ENCODE assay signal across 18 cellular contexts in the genomic region with DNA sequence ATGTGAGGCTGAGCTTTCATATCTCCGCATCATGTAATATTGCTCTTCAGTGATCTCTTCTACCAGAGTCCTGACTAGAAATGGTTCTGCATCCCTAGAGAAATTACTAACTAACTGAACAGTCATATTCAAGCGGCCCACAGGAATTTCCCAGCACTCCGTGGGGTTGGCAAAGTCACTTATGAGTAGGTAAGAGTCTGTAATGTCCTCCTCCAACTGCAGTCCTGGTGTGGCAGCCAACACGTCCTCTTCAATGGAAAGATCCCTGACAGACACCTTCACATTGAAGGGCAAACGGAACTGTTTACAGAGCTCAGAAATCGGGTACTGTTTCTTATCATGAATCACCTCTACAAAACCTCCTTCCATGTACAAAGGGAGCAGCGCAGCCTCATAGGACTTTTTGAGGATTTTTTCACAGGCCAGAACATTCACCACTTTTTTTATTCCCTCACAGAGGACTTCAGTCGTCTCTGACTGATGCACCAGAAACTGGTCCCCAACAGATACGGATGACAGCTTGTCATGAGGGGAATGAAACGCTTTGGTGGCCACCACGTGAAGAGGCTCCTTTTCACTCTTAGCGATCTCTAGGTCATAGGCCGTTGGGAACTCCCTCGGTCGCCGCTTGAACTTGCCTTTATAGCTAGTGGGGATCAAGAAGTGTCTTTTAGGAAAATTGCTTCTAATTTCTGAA.
DNase-seq lines count a peak whose midpoint lies in the region; ATAC-seq lines count a peak whose summit lies in the region.
"Had no signal": no experiment of that assay in that cellular context is flagged by ENCODE, and none has a peak within 500 bp of the region (broad histone marks: within the 10 kb centered on the region; RNA-seq: fewer than 3 reads in every experiment).

No MANE protein-coding gene starts in this region.

- intact Hi-C loops in naive thymus-derived CD4-positive, alpha-beta T cell (cut with micrococcal nuclease), result loop anchor here in 1 of 2 donors (1.0 to 5.0 kb wide), 2 partner anchors 9 to 34 kb away; no protein-coding TSS in a partner anchor
- intact Hi-C loops in left colon (cut with DNase I, micrococcal nuclease), result no loop called here

- no peak overlapping the region for H3K27ac ChIP-seq in CD8-positive, alpha-beta memory T cell (ENCODE audit: low read depth, low read length)
- H3K27ac ChIP-seq in naive thymus-derived CD4-positive, alpha-beta T cell (ENCODE audit: low read depth, low read length), result no peak overlapping the region
- H3K27ac ChIP-seq: 22Rv1, BLaER1 had no signal

- H3K9me3 Mint-ChIP-seq in CD8-positive, alpha-beta memory T cell, result no peaks in the 10 kb centered on the region
- peaks cover 0 to 7% (median 0%) of the 10 kb centered on the region in 11 donors for H3K9me3 Mint-ChIP-seq in naive thymus-derived CD4-positive, alpha-beta T cell
- H3K9me3 Mint-ChIP-seq: activated B cell treated with CpG ODN at 0.5 μM for 24 hours, memory B cell, nephron progenitor cell, type B pancreatic cell had no signal

- H3K27ac Mint-ChIP-seq in CD8-positive, alpha-beta memory T cell, result peak overlapping the region; percentile 55 to 95 (median 82)
- H3K27ac Mint-ChIP-seq in naive thymus-derived CD4-positive, alpha-beta T cell, result peak overlapping the region in 8 of 9 donors; percentile 11 to 83 (median 61)
- H3K27ac Mint-ChIP-seq: activated B cell treated with CpG ODN at 0.5 μM for 24 hours, memory B cell, nephron progenitor cell, type B pancreatic cell had no signal

- no peaks in the 10 kb centered on the region for H3K27me3 Mint-ChIP-seq in CD8-positive, alpha-beta memory T cell
- no peaks in the 10 kb centered on the region for H3K27me3 Mint-ChIP-seq in naive thymus-derived CD4-positive, alpha-beta T cell
- H3K27me3 Mint-ChIP-seq: activated B cell treated with CpG ODN at 0.5 μM for 24 hours, memory B cell had no signal

- no peaks in the 10 kb centered on the region for H3K9me3 ChIP-seq in CD8-positive, alpha-beta memory T cell (ENCODE audit: low read length)
- H3K9me3 ChIP-seq in naive thymus-derived CD4-positive, alpha-beta T cell (ENCODE audit: control insufficient read depth in 2 of 3, low read length in 3 of 3), result no peaks in the 10 kb centered on the region
- H3K9me3 ChIP-seq: BLaER1 had no signal

- CTCF ChIA-PET in CD8-positive, alpha-beta memory T cell (lab: Charles Lee), result interaction anchor here (1.2 to 2.4 kb wide), 2 partner anchors 9 to 43 kb away, joined by 4 to 6 read pairs; no protein-coding TSS in a partner anchor
- CTCF ChIA-PET in naive thymus-derived CD4-positive, alpha-beta T cell (lab: Charles Lee), result no interaction called here

- H3K27me3 ChIP-seq in CD8-positive, alpha-beta memory T cell (ENCODE audit: insufficient read depth, low read length, poor library complexity, severe bottlenecking), result no peaks in the 10 kb centered on the region
- no peaks in the 10 kb centered on the region for H3K27me3 ChIP-seq in naive thymus-derived CD4-positive, alpha-beta T cell (ENCODE audit: control insufficient read depth in 2 of 2, insufficient read depth in 2 of 2, low read length in 2 of 2)
- H3K27me3 ChIP-seq: BLaER1 had no signal

- peak overlapping the region; percentile 24 to 80 (median 67) for H3K4me3 Mint-ChIP-seq in CD8-positive, alpha-beta memory T cell
- H3K4me3 Mint-ChIP-seq in naive thymus-derived CD4-positive, alpha-beta T cell, result peak overlapping the region in 9 of 10 donors; percentile 2 to 66 (median 38)
- H3K4me3 Mint-ChIP-seq: activated B cell treated with CpG ODN at 0.5 μM for 24 hours, memory B cell, nephron progenitor cell, type B pancreatic cell had no signal

- POLR2A ChIA-PET in CD8-positive, alpha-beta memory T cell (lab: Charles Lee), result interaction anchor here (0.5 to 0.6 kb wide), 2 partner anchors 21 to 26 kb away, joined by 3 read pairs; no protein-coding TSS in a partner anchor
- POLR2A ChIA-PET in naive thymus-derived CD4-positive, alpha-beta T cell (lab: Charles Lee), result interaction anchor here (0.6 to 1.4 kb wide), 3 partner anchors 9 to 67 kb away, joined by 3 read pairs; no protein-coding TSS in a partner anchor

- H3K4me1 ChIP-seq in CD8-positive, alpha-beta memory T cell (ENCODE audit: insufficient read depth, low read length), result peaks cover 83% of the 10 kb centered on the region
- H3K4me1 ChIP-seq in naive thymus-derived CD4-positive, alpha-beta T cell (ENCODE audit: control insufficient read depth in 2 of 2, insufficient read depth in 2 of 2, low read length in 2 of 2), result peaks cover 40 to 66% of the 10 kb centered on the region in 2 donors
- H3K4me1 ChIP-seq: BLaER1 had no signal

- H3K4me1 Mint-ChIP-seq in CD8-positive, alpha-beta memory T cell, result peaks cover 88 to 100% (median 96%) of the 10 kb centered on the region in 3 donors
- peaks cover 50 to 99% (median 92%) of the 10 kb centered on the region in 7 donors for H3K4me1 Mint-ChIP-seq in naive thymus-derived CD4-positive, alpha-beta T cell
- H3K4me1 Mint-ChIP-seq: activated B cell treated with CpG ODN at 0.5 μM for 24 hours, memory B cell had no signal

- peaks cover 0 to 69% (median 18%) of the 10 kb centered on the region in 3 donors for H3K36me3 Mint-ChIP-seq in CD8-positive, alpha-beta memory T cell
- H3K36me3 Mint-ChIP-seq in naive thymus-derived CD4-positive, alpha-beta T cell, result peaks cover 13 to 73% (median 51%) of the 10 kb centered on the region in 5 donors
- H3K36me3 Mint-ChIP-seq: memory B cell, type B pancreatic cell had no signal

- peak; percentile 60 to 61 for ATAC-seq in activated CD4-positive, CD25-positive, alpha-beta regulatory T cell treated with anti-CD3 and anti-CD28 coated beads, Interleukin-2, amount 50 U/mL, for 24 hours
- ATAC-seq in naive thymus-derived CD4-positive, alpha-beta T cell, result peak; percentile 49
- ATAC-seq in left colon (no peak), GM21737 (IDR thresholded peaks at IDR 0.05; ENCODE audit: unreplicated experiment) (no peak)

- no peak overlapping the region for H3K4me3 ChIP-seq in CD8-positive, alpha-beta memory T cell (ENCODE audit: low read length)
- no peak overlapping the region for H3K4me3 ChIP-seq in naive thymus-derived CD4-positive, alpha-beta T cell (ENCODE audit: low read length)
- H3K4me3 ChIP-seq: BLaER1 had no signal

- no peaks in the 10 kb centered on the region for H3K36me3 ChIP-seq in CD8-positive, alpha-beta memory T cell (ENCODE audit: insufficient read depth, low read length)
- peaks cover 3 to 8% (median 6%) of the 10 kb centered on the region in 3 experiments for H3K36me3 ChIP-seq in naive thymus-derived CD4-positive, alpha-beta T cell (ENCODE audit: control insufficient read depth in 2 of 3, insufficient read depth in 3 of 3, low read length in 3 of 3)
- H3K36me3 ChIP-seq: BLaER1 had no signal

- DNase-seq in activated CD4-positive, CD25-positive, alpha-beta regulatory T cell treated with anti-CD3 and anti-CD28 coated beads, Interleukin-2, amount 50 U/mL, for 72 hours, result no peak
- DNase-seq in CD8-positive, alpha-beta memory T cell, result peak in 1 of 5 donors; percentile 56
- peak; percentile 72 for DNase-seq in activated CD8-positive, alpha-beta memory T cell treated with anti-CD3 and anti-CD28 coated beads, Interleukin-2, amount 50 U/mL, for 48 hours
- DNase-seq in naive thymus-derived CD4-positive, alpha-beta T cell, result no peak
- DNase-seq in amniotic stem cell (lab: John Stamatoyannopoulos, UW) (no peak), left colon (no peak)
- DNase-seq: activated B cell treated with CpG ODN at 0.5 μM for 24 hours; DMS153; effector memory CD4-positive, alpha-beta T cell; HCEC 1CT; nephron progenitor cell; Right ventricle myocardium superior had no signal

Comparison
In these comparisons a context has a peak if more than half of its experiments do, and no peak if none do; other contexts are left out.
1. ATAC-seq: peak in activated CD4-positive, CD25-positive, alpha-beta regulatory T cell treated with anti-CD3 and anti-CD28 coated beads, Interleukin-2, amount 50 U/mL, for 24 hours (2 of 2) and naive thymus-derived CD4-positive, alpha-beta T cell (single experiment); none in left colon (single experiment) and GM21737 (single experiment).